Comparison of ENCODE assay signal across 28 cellular contexts in genomic region chr13:72849571-72849970, GRCh38.
DNase-seq lines count a peak whose midpoint lies in the region; ATAC-seq and TF ChIP-seq lines count a peak whose summit lies in the region.
"Had no signal": no experiment of that assay in that cellular context is flagged by ENCODE, and none has a peak within 500 bp of the region (broad histone marks: within the 10 kb centered on the region; RNA-seq: fewer than 3 reads in every experiment).

No MANE protein-coding gene starts in this region.

- no peak overlapping the region for H3K9ac ChIP-seq in SK-N-SH
- H3K9ac ChIP-seq: parathyroid adenoma had no signal

- POLR2A ChIA-PET in SK-N-SH (lab: Yijun Ruan, JAX): no interaction called here

- ATAC-seq in GM19397 (IDR thresholded peaks at IDR 0.05; ENCODE audit: unreplicated experiment) (no peak), GM19328 (IDR thresholded peaks at IDR 0.05; ENCODE audit: unreplicated experiment) (no peak)
- ATAC-seq: activated naive CD4-positive, alpha-beta T cell treated with anti-CD3 and anti-CD28 coated beads, Interleukin-2, amount 50 U/mL, for 72 hours; HCT116; heart left ventricle; mucosa of descending colon; right cardiac atrium; upper lobe of right lung had no signal

- H3F3A ChIP-seq in SK-N-SH (replicated peaks; ENCODE audit: insufficient read depth): no peaks in the 10 kb centered on the region

- TF ChIP-seq EP300 in SK-N-SH (IDR thresholded peaks at IDR 0.05; ENCODE audit: borderline replicate concordance in 1 of 2, low read depth in 1 of 2, low read length in 1 of 2): no peak

- peaks cover 43 to 68% of the 10 kb centered on the region in 2 experiments for H3K36me3 ChIP-seq in SK-N-SH (replicated peaks in 1 of 2; ENCODE audit: control insufficient read depth in 1 of 2, insufficient read depth in 2 of 2, low read length in 1 of 2)

- no peaks in the 10 kb centered on the region for H3K9me3 ChIP-seq in SK-N-SH
- H3K9me3 ChIP-seq: esophagus muscularis mucosa, heart left ventricle, mucosa of descending colon, upper lobe of right lung had no signal

- peaks cover 0 to 11% of the 10 kb centered on the region in 2 experiments; a peak in 2 of 4 replicates for H3K4me1 ChIP-seq in SK-N-SH (ENCODE audit: control insufficient read depth in 1 of 2, insufficient read depth in 2 of 2, low read depth in 1 of 2, low read length in 1 of 2)
- H3K4me1 ChIP-seq: esophagus muscularis mucosa, heart left ventricle, parathyroid adenoma, upper lobe of right lung had no signal

- H3K9me2 ChIP-seq in SK-N-SH: no peaks in the 10 kb centered on the region

- H3K79me2 ChIP-seq in SK-N-SH (ENCODE audit: insufficient read depth): no peaks in the 10 kb centered on the region
- H3K79me2 ChIP-seq: parathyroid adenoma had no signal

- H3K4me3 ChIP-seq in SK-N-SH (ENCODE audit: low read depth in 2 of 2, low read length in 1 of 2): no peak overlapping the region
- H3K4me3 ChIP-seq: esophagus muscularis mucosa, heart left ventricle, lung, mucosa of descending colon, upper lobe of right lung had no signal

- no peaks in the 10 kb centered on the region for H3K27me3 ChIP-seq in SK-N-SH (ENCODE audit: insufficient read depth)
- H3K27me3 ChIP-seq: esophagus muscularis mucosa, heart left ventricle, upper lobe of right lung had no signal

- H3K4me2 ChIP-seq in SK-N-SH: no peak overlapping the region

- CTCF ChIA-PET in SK-N-SH (lab: Yijun Ruan, JAX): interaction anchor here (2.0 to 2.8 kb wide), 2 partner anchors 10 to 12 kb away, joined by 4 to 8 read pairs; no protein-coding TSS in a partner anchor

- H2AFZ ChIP-seq in SK-N-SH (ENCODE audit: low read depth): no peak overlapping the region
- H2AFZ ChIP-seq: parathyroid adenoma had no signal

- no peak overlapping the region; a peak in 2 of 4 replicates for H3K27ac ChIP-seq in SK-N-SH (ENCODE audit: low read depth in 2 of 2, low read length in 1 of 2)
- H3K27ac ChIP-seq: esophagus muscularis mucosa, heart left ventricle, parathyroid adenoma, upper lobe of right lung had no signal

- no peaks in the 10 kb centered on the region for H4K20me1 ChIP-seq in SK-N-SH (ENCODE audit: insufficient read depth)

- WGBS in SK-N-SH (ENCODE audit: low lambda C conversion rate): 95% methylated on average over 1 of the region's 1 CpG

- no peak for TF ChIP-seq CTCF in SK-N-SH (IDR thresholded peaks at IDR 0.05)

- DNase-seq in EH (ENCODE audit: low read depth) (peak; percentile 45), LHCN-M2 (ENCODE audit: low read depth) (peak; percentile 15), fibroblast of gingiva (ENCODE audit: low read depth) (peak; percentile 15), renal cortical epithelial cell (ENCODE audit: low read depth) (peak; percentile 36), MV-4-11 (lab: John Stamatoyannopoulos, UW) (no peak), SK-N-SH (no peak)
- DNase-seq: activated CD4-positive, alpha-beta memory T cell treated with anti-CD3 and anti-CD28 coated beads, Interleukin-2, amount 10 ng/mL, durations not matched to agents 7 days and 5 days; activated CD4-positive, CD25-positive, alpha-beta regulatory T cell treated with anti-CD3 and anti-CD28 coated beads, Interleukin-2, amount 50 U/mL, for 72 hours; anterior cingulate cortex; CD4-positive, alpha-beta T cell; central memory CD4-positive, alpha-beta T cell; dermis blood vessel endothelial cell; heart left ventricle; Karpas-422; mucosa of descending colon; NCI-H1694; nephron progenitor cell; right cardiac atrium; stimulated activated CD4-positive, alpha-beta T cell treated with anti-CD3 and anti-CD28 coated beads, Interleukin-12 subunit alpha, Interleukin-12 subunit beta, amount 100 ng/mL, for 4 hours; stimulated activated CD4-positive, alpha-beta T cell treated with anti-CD3 and anti-CD28 coated beads, Interleukin-4, amount 100 ng/mL, for 1 hour; upper lobe of right lung had no signal

- no peak for TF ChIP-seq RAD21 in SK-N-SH (IDR thresholded peaks at IDR 0.05; ENCODE audit: low read length)

TF ChIP-seq in SK-N-SH, 30 proteins besides CTCF, POLR2A, EP300 and RAD21:
- no peak for TF ChIP-seq POLR2AphosphoS5 (IDR thresholded peaks at IDR 0.05; ENCODE audit: low read depth, low read length)
- TF ChIP-seq MAX (IDR thresholded peaks at IDR 0.05; ENCODE audit: low read depth): no peak
- no peak for TF ChIP-seq PBX3 (IDR thresholded peaks at IDR 0.05)

Comparison
In these comparisons a context has a peak if more than half of its experiments do, and no peak if none do; other contexts are left out.
1. DNase-seq: peak in EH (single experiment), LHCN-M2 (single experiment), fibroblast of gingiva (single experiment) and renal cortical epithelial cell (single experiment); none in MV-4-11 (single experiment) and SK-N-SH (single experiment).